Comparison of ENCODE assay signal across 11 cellular contexts in the genomic region with DNA sequence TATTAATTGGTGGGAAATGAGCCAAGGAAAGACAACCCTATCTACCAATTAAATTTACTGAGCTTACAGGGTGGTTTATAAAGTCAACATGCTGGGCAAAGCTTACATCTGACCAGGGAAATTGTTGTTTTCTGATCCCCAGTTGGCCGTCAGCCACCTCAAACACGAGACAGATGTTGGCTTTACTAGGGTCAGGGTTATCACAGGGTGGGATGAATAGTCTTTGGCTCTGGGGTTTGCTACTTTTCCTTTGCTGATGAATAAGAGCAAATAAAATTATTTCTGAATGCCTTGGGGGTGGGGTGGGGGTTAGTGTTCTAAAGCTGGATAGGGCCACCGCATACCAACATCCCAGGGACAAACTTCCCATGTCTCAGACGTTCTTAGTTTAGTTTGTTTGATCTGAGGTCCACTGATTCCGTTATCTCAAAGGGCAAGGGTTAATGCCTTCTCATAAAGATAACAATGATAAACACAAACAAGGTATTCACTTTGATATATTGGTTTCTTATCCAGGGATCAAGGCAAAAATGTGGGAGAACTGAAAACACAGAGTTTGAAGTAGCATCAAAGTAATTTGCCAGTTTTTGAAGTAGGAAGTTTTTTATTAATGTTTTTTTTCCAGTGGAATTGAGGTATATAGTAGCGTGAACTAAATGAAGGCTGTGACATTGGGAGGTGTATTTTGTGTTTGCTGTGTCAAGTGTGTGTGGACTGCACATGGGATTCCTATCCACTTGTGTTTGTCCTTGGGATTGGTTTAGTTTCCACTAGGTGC.
DNase-seq lines count a peak whose midpoint lies in the region; ATAC-seq and TF ChIP-seq lines count a peak whose summit lies in the region.
"Had no signal": no experiment of that assay in that cellular context is flagged by ENCODE, and none has a peak within 500 bp of the region (broad histone marks: within the 10 kb centered on the region; RNA-seq: fewer than 3 reads in every experiment).

No MANE protein-coding gene starts in this region.

- no peak overlapping the region for H3K4me3 Mint-ChIP-seq in chondrocyte (ENCODE audit: unreplicated experiment)
- H3K4me3 Mint-ChIP-seq in nephron progenitor cell = peak overlapping the region; percentile 21
- no peak overlapping the region for H3K4me3 Mint-ChIP-seq in immature natural killer cell
- H3K4me3 Mint-ChIP-seq: activated CD4-positive, alpha-beta T cell treated with anti-CD3 and anti-CD28 coated beads, Interleukin-2, amount 10 ng/mL, durations not matched to agents 24 days and 14 days had no signal

- H3K27me3 Mint-ChIP-seq in chondrocyte (ENCODE audit: low read depth) (no peaks in the 10 kb centered on the region), nephron progenitor cell (ENCODE audit: low read depth, poor library complexity) (no peaks in the 10 kb centered on the region), immature natural killer cell (ENCODE audit: low read depth in 3 of 3) (peaks cover 2 to 5% (median 3%) of the 10 kb centered on the region in 3 donors)
- H3K27me3 Mint-ChIP-seq: activated CD4-positive, alpha-beta T cell treated with anti-CD3 and anti-CD28 coated beads, Interleukin-2, amount 10 ng/mL, durations not matched to agents 24 days and 14 days had no signal

- TF ChIP-seq CTCF in chondrocyte (IDR thresholded peaks at IDR 0.05) = no peak
- no peak for TF ChIP-seq CTCF in nephron progenitor cell (IDR thresholded peaks at IDR 0.05)

- H3K4me1 Mint-ChIP-seq in chondrocyte (ENCODE audit: low read depth) (peaks cover 75% of the 10 kb centered on the region), nephron progenitor cell (peaks cover 58% of the 10 kb centered on the region), immature natural killer cell (peaks cover 0 to 5% of the 10 kb centered on the region in 2 donors)

- H3K9me3 Mint-ChIP-seq in chondrocyte (ENCODE audit: low read depth) (peaks cover 9% of the 10 kb centered on the region), nephron progenitor cell (no peaks in the 10 kb centered on the region), immature natural killer cell (peaks cover 0 to 3% (median 0%) of the 10 kb centered on the region in 6 donors)

- H3K27ac Mint-ChIP-seq in chondrocyte (ENCODE audit: unreplicated experiment) = peak overlapping the region; percentile 94
- peak overlapping the region; percentile 85 for H3K27ac Mint-ChIP-seq in nephron progenitor cell
- H3K27ac Mint-ChIP-seq in immature natural killer cell = no peak overlapping the region
- H3K27ac Mint-ChIP-seq: activated CD4-positive, alpha-beta T cell treated with anti-CD3 and anti-CD28 coated beads, Interleukin-2, amount 10 ng/mL, durations not matched to agents 24 days and 14 days had no signal

- H3K36me3 Mint-ChIP-seq in chondrocyte (ENCODE audit: low read depth) (no peaks in the 10 kb centered on the region), nephron progenitor cell (ENCODE audit: low read depth) (peaks cover 4% of the 10 kb centered on the region), immature natural killer cell (no peaks in the 10 kb centered on the region)

- DNase-seq in EL (peak; percentile 24), NCI-H2196 (lab: John Stamatoyannopoulos, UW; ENCODE audit: unreplicated experiment) (peak; percentile 26), chondrocyte (ENCODE audit: low spot score) (no peak), nephron progenitor cell (no peak), SKM-1 (lab: John Stamatoyannopoulos, UW; ENCODE audit: unreplicated experiment) (no peak), immature natural killer cell (no peak)
- no peak for DNase-seq in activated CD4-positive, CD25-positive, alpha-beta regulatory T cell (lab: John Stamatoyannopoulos, UW)
- DNase-seq: KBM-7 had no signal

- ATAC-seq in HG03097 (IDR thresholded peaks at IDR 0.05; ENCODE audit: low FRiP score, unreplicated experiment) = no peak
- ATAC-seq: gastroesophageal sphincter had no signal

Comparison
In these comparisons a context has a peak if more than half of its experiments do, and no peak if none do; other contexts are left out.
1. DNase-seq: peak in EL (single experiment) and NCI-H2196 (single experiment); none in chondrocyte (single experiment), nephron progenitor cell (single experiment), SKM-1 (single experiment), activated CD4-positive, CD25-positive, alpha-beta regulatory T cell (0 of 4) and immature natural killer cell (0 of 3).
2. H3K27ac Mint-ChIP-seq: peak in chondrocyte (single experiment) and nephron progenitor cell (single experiment); none in immature natural killer cell (0 of 6).